8 cellular contexts compared by ENCODE assay signal in the genomic region with DNA sequence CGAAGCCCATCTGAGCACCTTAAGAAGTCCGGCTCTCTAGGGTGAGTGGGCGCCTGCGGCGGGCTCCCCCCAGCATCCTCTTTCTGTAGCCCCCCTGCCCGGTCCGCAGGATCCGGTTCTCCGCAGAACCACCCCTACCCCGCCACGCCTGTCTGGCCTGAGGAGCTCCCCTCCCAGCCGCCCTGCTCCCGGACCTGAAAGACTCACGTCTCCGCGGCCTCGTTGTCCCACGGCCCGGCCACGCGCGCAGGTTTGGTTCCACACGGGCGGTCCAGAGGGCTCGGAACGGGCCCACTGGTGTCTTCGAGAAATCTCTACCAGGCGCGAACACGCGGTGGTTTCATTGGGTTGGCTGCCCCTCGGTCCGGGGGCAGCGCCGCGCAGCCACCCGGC. TPM values are rescaled to one million over a fixed set of nuclear protein-coding genes. Genes with fewer than 3 reads are reported as not detected.
A peak's percentile ranks its signal among the peaks of the same experiment; 100 is the strongest.
DNase-seq lines count a peak whose midpoint lies in the region; ATAC-seq and TF ChIP-seq lines count a peak whose summit lies in the region.

No MANE protein-coding gene starts in this region.

- H3K36me3 Mint-ChIP-seq in activated naive CD8-positive, alpha-beta T cell = peaks cover 8% of the 10 kb centered on the region

- ATAC-seq in GM19351 (IDR thresholded peaks at IDR 0.05; ENCODE audit: unreplicated experiment) (peak; percentile 15), HG03039 (IDR thresholded peaks at IDR 0.05; ENCODE audit: unreplicated experiment) (peak; percentile 8)

- TF ChIP-seq CTCF in thyroid gland (IDR thresholded peaks at IDR 0.05) = no peak

- H3K4me3 ChIP-seq in thyroid gland (replicated peaks in 1 of 3) = peak overlapping the region; percentile 91 to 99 (median 94)

- peaks cover 63% of the 10 kb centered on the region for H3K4me1 Mint-ChIP-seq in activated naive CD8-positive, alpha-beta T cell (ENCODE audit: low read depth)

- DNase-seq in thyroid gland (no peak), NCI-H187 (lab: John Stamatoyannopoulos, UW) (no peak), NCI-H1105 treated with DMSO at 0.1 percent for 48 hours (lab: John Stamatoyannopoulos, UW) (no peak), NCI-H146 (lab: John Stamatoyannopoulos, UW) (no peak)

- H3K27ac ChIP-seq in layer of hippocampus (ENCODE audit: low read depth, low read length) = peak overlapping the region; percentile 99
- H3K27ac ChIP-seq in thyroid gland = peak overlapping the region; percentile 98 to 100 (median 99)

- no peaks in the 10 kb centered on the region for H3K27me3 ChIP-seq in layer of hippocampus (ENCODE audit: control insufficient read depth, insufficient read depth, low read length)
- H3K27me3 ChIP-seq in thyroid gland = no peaks in the 10 kb centered on the region

- H3K9me3 Mint-ChIP-seq in activated naive CD8-positive, alpha-beta T cell (ENCODE audit: low read depth) = no peaks in the 10 kb centered on the region

- intact Hi-C loops in thyroid gland (cut with DNase I) = loop anchor here (5.0 kb wide), 1 partner anchor 57 kb away; no protein-coding TSS in a partner anchor

- H3K36me3 ChIP-seq in thyroid gland = no peaks in the 10 kb centered on the region

- H3K27me3 Mint-ChIP-seq in activated naive CD8-positive, alpha-beta T cell = no peaks in the 10 kb centered on the region

- H3K9me3 ChIP-seq in thyroid gland = no peaks in the 10 kb centered on the region

- H3K27ac Mint-ChIP-seq in activated naive CD8-positive, alpha-beta T cell = peak overlapping the region; percentile 90

- WGBS in thyroid gland, 2 donors = 3% methylated on average over 5 to 10 of the region's 37 CpGs

- peaks cover 12 to 27% of the 10 kb centered on the region in 2 donors for H3K4me1 ChIP-seq in thyroid gland

- peak overlapping the region; percentile 97 for H3K4me3 Mint-ChIP-seq in activated naive CD8-positive, alpha-beta T cell

- TF ChIP-seq POLR2A in thyroid gland (IDR thresholded peaks at IDR 0.05) = peak in 1 of 2 donors; percentile 54

RNA-seq across cellular contexts. Expression of gene SLC39A6, which starts 0.2 kb away (rescaled TPM):
- 10 to 100 TPM; 42.6 to 52.8 (median 48.1) TPM for total RNA-seq in thyroid gland

RNA-seq across cellular contexts. Expression of gene ELP2, which starts 0.8 kb away (rescaled TPM):
- total RNA-seq in thyroid gland = 10 to 100 TPM; 50.5 to 93.2 (median 61.4) TPM

RNA-seq across cellular contexts. Expression of gene MOCOS, which starts 58.4 kb away (rescaled TPM):
- total RNA-seq in thyroid gland = 1 to 10 TPM in 1 of 4 donors, under 1 TPM in 3; 0.45 to 1.0 (median 0.75) TPM
